ENCODE assay signal across 22 cellular contexts in genomic region chr13:49053899-49054298, GRCh38.
DNase-seq lines count a peak whose midpoint lies in the region; ATAC-seq, FAIRE-seq and TF ChIP-seq lines count a peak whose summit lies in the region.
"Had no signal": no experiment of that assay in that cellular context is flagged by ENCODE, and none has a peak within 500 bp of the region (broad histone marks: within the 10 kb centered on the region; RNA-seq: fewer than 3 reads in every experiment).

No MANE protein-coding gene starts in this region.

- H3K4me3 ChIP-seq in H1 (ENCODE audit: extremely low read depth in 1 of 4, insufficient read depth in 2 of 4, low read depth in 3 of 4, low read length in 4 of 4) (no peak overlapping the region), left lung (no peak overlapping the region), lower leg skin (ENCODE audit: low read depth, poor library complexity, severe bottlenecking) (no peak overlapping the region)
- H3K4me3 ChIP-seq: A549; BLaER1 treated with 17β-estradiol and CSF1 and Interleukin-3, amounts not matched to agents 10 nM and 100 nM had no signal

- no peak overlapping the region for H3K56ac ChIP-seq in H1 (replicated peaks; ENCODE audit: insufficient read length, low read depth, low read length)

- TF ChIP-seq EP300 in H1 (IDR thresholded peaks at IDR 0.05; ENCODE audit: borderline replicate concordance in 1 of 2, low read depth in 2 of 2, low read length in 2 of 2) = no peak

- DNase-seq in H1 (ENCODE audit: low read depth in 1 of 2, low spot score in 2 of 2) = no peak
- no peak for DNase-seq in left lung
- DNase-seq in lower leg skin (ENCODE audit: low spot score in 2 of 2) = no peak
- DNase-seq: 8988T; ACHN; AML-193; BE2C; CD4-positive, alpha-beta T cell; CD8-positive, alpha-beta memory T cell; DMS 273 treated with DMSO at 0.1 percent for 48 hours; DMS79; EL; GOT3; H7 had no signal

- no peak overlapping the region for H4K8ac ChIP-seq in H1 (ENCODE audit: extremely low read depth, insufficient read depth, low read length)

- no peak overlapping the region for H2AFZ ChIP-seq in H1 (ENCODE audit: low read length)

- H3K9me3 ChIP-seq in ES-I3 (ENCODE audit: control insufficient read depth, insufficient read depth, low read length) = no peaks in the 10 kb centered on the region
- no peaks in the 10 kb centered on the region for H3K9me3 ChIP-seq in H1 (ENCODE audit: insufficient read depth in 2 of 2, low read depth in 1 of 2, low read length in 1 of 2)
- H3K9me3 ChIP-seq in left lung = no peaks in the 10 kb centered on the region
- H3K9me3 ChIP-seq: A549, BE2C had no signal

- H2BK15ac ChIP-seq in H1 (ENCODE audit: low read length) = no peak overlapping the region

- FAIRE-seq in H1 (lab: Jason Lieb, UNC) = peak; percentile 55
- FAIRE-seq: A549, D721Med, G401.6, GM12892 had no signal

- H3K4ac ChIP-seq in H1 (replicated peaks; ENCODE audit: insufficient read length, low read depth, low read length) = no peak overlapping the region

- no peak overlapping the region for H3K14ac ChIP-seq in H1 (ENCODE audit: insufficient read length)

- no peak overlapping the region for H2BK20ac ChIP-seq in H1 (ENCODE audit: low read length)

- TF ChIP-seq POLR2A in H1 (IDR thresholded peaks at IDR 0.05; ENCODE audit: control extremely low read depth in 1 of 2, low read depth in 2 of 2, low read length in 2 of 2) = no peak
- no peak for TF ChIP-seq POLR2A in lower leg skin (IDR thresholded peaks at IDR 0.05)

- POLR2A ChIA-PET in H1 (lab: Charles Lee; ENCODE audit: partially characterized antibody) = no interaction called here

- no peak overlapping the region for H2AK5ac ChIP-seq in H1 (ENCODE audit: low read depth, low read length)

- no peaks in the 10 kb centered on the region for H3K27me3 ChIP-seq in H1 (replicated peaks in 1 of 4; ENCODE audit: control insufficient read depth in 3 of 4, extremely low read depth in 1 of 4, insufficient read depth in 3 of 4, low read length in 3 of 4)
- H3K27me3 ChIP-seq in left lung = no peaks in the 10 kb centered on the region
- H3K27me3 ChIP-seq: BE2C; BLaER1 treated with 17β-estradiol and CSF1 and Interleukin-3, amounts not matched to agents 10 nM and 100 nM had no signal

- H4K5ac ChIP-seq in H1 (ENCODE audit: insufficient read length, low read depth, low read length) = no peak overlapping the region

- no peak overlapping the region for H2BK5ac ChIP-seq in H1 (ENCODE audit: low read depth, low read length)

- H3K4me1 ChIP-seq in ES-I3 (ENCODE audit: insufficient read depth, low read length) = peaks cover 8% of the 10 kb centered on the region
- H3K4me1 ChIP-seq in H1 (replicated peaks in 1 of 4; ENCODE audit: control insufficient read depth in 3 of 4, insufficient read depth in 4 of 4, low read length in 3 of 4) = peaks cover 0 to 8% (median 1%) of the 10 kb centered on the region in 4 experiments; a peak in 3 of 7 replicates
- no peaks in the 10 kb centered on the region for H3K4me1 ChIP-seq in left lung
- H3K4me1 ChIP-seq: BE2C had no signal

- peaks cover 0 to 9% of the 10 kb centered on the region in 2 experiments; a peak in 2 of 4 replicates for H3K79me2 ChIP-seq in H1 (ENCODE audit: control insufficient read depth in 1 of 2, insufficient read depth in 2 of 2, low read length in 2 of 2)

- no peak overlapping the region for H3K18ac ChIP-seq in H1 (ENCODE audit: extremely low read depth, low read length)

- H3K27ac ChIP-seq in H1 (ENCODE audit: low read depth, low read length) (no peak overlapping the region), left lung (no peak overlapping the region)
- H3K27ac ChIP-seq: A549; BLaER1 treated with 17β-estradiol and CSF1 and Interleukin-3, amounts not matched to agents 10 nM and 100 nM had no signal

- H3K23me2 ChIP-seq in H1 (ENCODE audit: low read depth, low read length) = no peaks in the 10 kb centered on the region

- ATAC-seq in left lung (peak; percentile 55), GM21529 (IDR thresholded peaks at IDR 0.05; ENCODE audit: unreplicated experiment) (no peak), GM21390 (IDR thresholded peaks at IDR 0.05; ENCODE audit: unreplicated experiment) (no peak)
- ATAC-seq: A549 had no signal

- CTCF ChIA-PET in H1 (lab: Charles Lee; ENCODE audit: partially characterized antibody) = no interaction called here

- no peaks in the 10 kb centered on the region for H4K20me1 ChIP-seq in H1 (replicated peaks in 1 of 2; ENCODE audit: control insufficient read depth in 1 of 2, insufficient read depth in 2 of 2, low read length in 2 of 2)

- no peaks in the 10 kb centered on the region for H3K36me3 ChIP-seq in ES-I3 (ENCODE audit: insufficient read depth, low read length)
- H3K36me3 ChIP-seq in H1 (ENCODE audit: control insufficient read depth in 2 of 4, insufficient read depth in 4 of 4, low read length in 3 of 4) = no peaks in the 10 kb centered on the region
- peaks cover 0 to 5% of the 10 kb centered on the region in 2 donors for H3K36me3 ChIP-seq in left lung

- WGBS in H1 (ENCODE audit: extremely low coverage in 1 of 2, insufficient coverage in 1 of 2, insufficient read length in 1 of 2, insufficient replicate concordance in 2 of 2, low coverage in 1 of 2, low lambda C conversion rate in 2 of 2, missing lambda C conversion rate in 1 of 2), 2 experiments = 89% methylated on average over 1 of the region's 1 CpG; no CpG with 5 or more reads in 1 of the 2 experiments
- WGBS in lower leg skin, 2 donors = 85 to 88% methylated on average over 1 of the region's 1 CpG

- no peaks in the 10 kb centered on the region; the same call in 1 of the 2 replicates for H3K79me1 ChIP-seq in H1 (ENCODE audit: low read depth, low read length)

- no peak overlapping the region for H4K91ac ChIP-seq in H1 (replicated peaks; ENCODE audit: insufficient read length, low read length)

- H3K9ac ChIP-seq in ES-I3 (ENCODE audit: low read depth, low read length) (peak overlapping the region; percentile 16; the same call in 1 of the 2 replicates), H1 (replicated peaks in 1 of 4; ENCODE audit: extremely low read depth in 1 of 4, low read depth in 3 of 4, low read length in 3 of 4) (no peak overlapping the region)
- H3K9ac ChIP-seq: BLaER1 treated with 17β-estradiol and CSF1 and Interleukin-3, amounts not matched to agents 10 nM and 100 nM had no signal

- intact Hi-C loops in left lung (cut with DNase I) = no loop called here
- intact Hi-C loops in lower leg skin (cut with DNase I; ENCODE audit: low total_unique reads) = no loop called here

- no peak for TF ChIP-seq RAD21 in H1 (IDR thresholded peaks at IDR 0.05 in 1 of 2, conservative IDR thresholded peaks at IDR 0.05 in 1 of 2; ENCODE audit: low read depth in 2 of 2, low read length in 2 of 2)

- no peak overlapping the region for H3K4me2 ChIP-seq in H1 (ENCODE audit: insufficient read depth in 1 of 2, low read depth in 2 of 2, low read length in 2 of 2)
- H3K4me2 ChIP-seq: A549; BLaER1 treated with 17β-estradiol and CSF1 and Interleukin-3, amounts not matched to agents 10 nM and 100 nM had no signal

- no peak overlapping the region for H3K23ac ChIP-seq in H1 (ENCODE audit: insufficient read length)

- no peak overlapping the region for H2BK120ac ChIP-seq in H1 (replicated peaks; ENCODE audit: low read depth, low read length)

- no peak for TF ChIP-seq CTCF in H1 (IDR thresholded peaks at IDR 0.05; ENCODE audit: control extremely low read depth in 1 of 3, insufficient read depth in 1 of 3, low read depth in 1 of 3, low read length in 3 of 3)
- TF ChIP-seq CTCF in left lung (IDR thresholded peaks at IDR 0.05) = no peak
- TF ChIP-seq CTCF in lower leg skin (IDR thresholded peaks at IDR 0.05) = no peak

- H2BK12ac ChIP-seq in H1 (ENCODE audit: low read depth, low read length) = no peak overlapping the region

TF ChIP-seq in H1, 55 proteins besides CTCF, POLR2A, EP300 and RAD21 (continues in another document):
- no peak for TF ChIP-seq E2F6 (IDR thresholded peaks at IDR 0.05)
- no peak for TF ChIP-seq EGR1 (IDR thresholded peaks at IDR 0.05; ENCODE audit: borderline replicate concordance, low read depth, low read length)
- TF ChIP-seq ATF2 (IDR thresholded peaks at IDR 0.05; ENCODE audit: low read length) = no peak
- no peak for TF ChIP-seq TAF1 (IDR thresholded peaks at IDR 0.05; ENCODE audit: low read depth, low read length)
- no peak for TF ChIP-seq RBBP5 (IDR thresholded peaks at IDR 0.05; ENCODE audit: borderline replicate concordance, low read depth, low read length)
- no peak for TF ChIP-seq RNF2 (IDR thresholded peaks at IDR 0.05; ENCODE audit: borderline replicate concordance, low read depth, low read length, missing control alignments, poor library complexity, severe bottlenecking)
- TF ChIP-seq JUN (IDR thresholded peaks at IDR 0.05; ENCODE audit: low read depth, low read length) = no peak
- no peak for TF ChIP-seq TAF7 (optimal IDR thresholded peaks at IDR 0.05; ENCODE audit: borderline replicate concordance, low read depth, low read length)
- no peak for TF ChIP-seq YY1 (IDR thresholded peaks at IDR 0.05; ENCODE audit: low read depth, low read length)
- no peak for TF ChIP-seq SIX5 (IDR thresholded peaks at IDR 0.05; ENCODE audit: low read depth, low read length)
- no peak for TF ChIP-seq CBX8 (IDR thresholded peaks at IDR 0.05; ENCODE audit: borderline replicate concordance, low read depth, low read length)
